ENCODE assay signal across 21 cellular contexts in the genomic region with DNA sequence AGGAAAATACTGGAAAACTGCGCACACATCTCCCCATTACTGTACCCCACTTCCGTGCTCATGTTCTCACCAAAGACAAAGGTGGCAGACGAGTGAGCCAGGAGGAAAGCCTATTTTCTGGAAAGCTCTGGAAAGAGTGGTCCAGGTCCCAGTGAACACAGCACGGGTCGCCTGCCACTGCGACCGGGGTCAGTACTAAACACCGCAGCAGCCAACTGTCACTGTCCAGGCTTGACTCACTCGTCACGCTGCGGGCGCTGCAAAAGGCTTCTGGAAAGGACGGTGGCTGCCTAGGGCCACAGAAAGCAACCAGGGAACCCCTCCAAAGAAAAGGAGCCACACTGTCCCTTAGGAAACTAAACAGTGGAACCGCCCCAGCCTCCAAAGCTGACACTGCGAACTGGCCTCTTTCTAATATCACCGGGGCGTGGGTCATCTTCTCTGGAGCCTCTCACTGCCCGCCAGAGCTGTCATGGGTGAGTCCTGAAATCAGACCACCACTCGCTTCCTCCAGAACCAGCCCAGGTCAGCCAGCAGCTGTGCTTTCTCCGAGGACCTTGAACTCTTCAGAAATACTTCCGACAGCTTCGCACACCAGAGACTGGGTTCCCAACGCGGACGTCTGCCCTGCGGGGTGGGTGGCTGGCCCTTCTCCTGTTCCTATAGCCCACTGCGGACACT. TPM values are rescaled to one million over a fixed set of nuclear protein-coding genes. Genes with fewer than 3 reads are reported as not detected.
A peak's percentile ranks its signal among the peaks of the same experiment; 100 is the strongest.
DNase-seq lines count a peak whose midpoint lies in the region; ATAC-seq, FAIRE-seq and TF ChIP-seq lines count a peak whose summit lies in the region.
"Had no signal": no experiment of that assay in that cellular context is flagged by ENCODE, and none has a peak within 500 bp of the region (broad histone marks: within the 10 kb centered on the region; RNA-seq: fewer than 3 reads in every experiment).

No MANE protein-coding gene starts in this region.

- no peaks in the 10 kb centered on the region for H3K79me2 ChIP-seq in HepG2 (ENCODE audit: insufficient read depth, low read length)

- peaks cover 7 to 42% of the 10 kb centered on the region in 2 experiments for H3K27me3 ChIP-seq in HepG2 (ENCODE audit: control insufficient read depth in 1 of 2, insufficient read depth in 2 of 2, low read length in 2 of 2)
- peaks cover 0 to 17% of the 10 kb centered on the region in 2 donors for H3K27me3 ChIP-seq in right lobe of liver
- H3K27me3 ChIP-seq in right atrium auricular region = no peaks in the 10 kb centered on the region
- no peaks in the 10 kb centered on the region for H3K27me3 ChIP-seq in Caco-2 (replicated peaks; ENCODE audit: control insufficient read depth, insufficient read depth, low read length)
- H3K27me3 ChIP-seq: ascending aorta had no signal

- intact Hi-C loops in HepG2 (cut with micrococcal nuclease; ENCODE audit: unreplicated experiment) = loop anchor here (5.0 kb wide), 1 partner anchor 32 kb away; no protein-coding TSS in a partner anchor
- intact Hi-C loops in right lobe of liver (cut with DNase I) = no loop called here
- intact Hi-C loops in posterior vena cava (cut with DNase I) = loop anchor here in 1 of 2 donors (10.0 kb wide), 1 partner anchor 75 kb away; no protein-coding TSS in a partner anchor
- intact Hi-C loops in Caco-2 (cut with micrococcal nuclease; ENCODE audit: unreplicated experiment) = no loop called here

- CTCF ChIA-PET in HepG2 (lab: Yijun Ruan, JAX; ENCODE audit: low intra/inter-chr PET ratio, low total read pairs) (no interaction called here), T-cell (lab: Charles Lee) (no interaction called here), Caco-2 (lab: Charles Lee) (no interaction called here)

- H3K27ac Mint-ChIP-seq in T-cell (no peak overlapping the region), Caco-2 (ENCODE audit: unreplicated experiment) (no peak overlapping the region)
- no peak overlapping the region for H3K27ac Mint-ChIP-seq in natural killer cell treated with Interleukin-12 subunit alpha and Interleukin-12 subunit beta and Interleukin-15 and Interleukin-18, amount 100 ng/mL, for 72 hours
- H3K27ac Mint-ChIP-seq: activated B cell treated with CpG ODN at 0.5 μM for 24 hours; activated CD8-positive, alpha-beta T cell treated with anti-CD3 and anti-CD28 coated beads for 36 hours; activated T-cell treated with anti-CD3 and anti-CD28 coated beads, Interleukin-2, amount 50 U/mL, for 24 hours had no signal

- H3K4me1 ChIP-seq in HepG2 (ENCODE audit: insufficient read depth, low read length) (peaks cover 23% of the 10 kb centered on the region), right lobe of liver (peaks cover 0 to 7% (median 0%) of the 10 kb centered on the region in 4 donors), right atrium auricular region (peaks cover 0 to 26% of the 10 kb centered on the region in 2 donors), Caco-2 (peaks cover 7% of the 10 kb centered on the region; the same call in 1 of the 2 replicates)

- no peak for FAIRE-seq in HepG2 (lab: Jason Lieb, UNC)

- H3K27ac ChIP-seq in HepG2 (ENCODE audit: extremely low read length, insufficient read depth, low read length) (no peak overlapping the region), right lobe of liver (no peak overlapping the region), right atrium auricular region (peak overlapping the region; percentile 1 to 5)
- H3K27ac ChIP-seq: ascending aorta, SJSA1, stomach had no signal

- H3K36me3 Mint-ChIP-seq in T-cell (no peaks in the 10 kb centered on the region), Caco-2 (ENCODE audit: insufficient read depth, unreplicated experiment) (no peaks in the 10 kb centered on the region)
- no peaks in the 10 kb centered on the region for H3K36me3 Mint-ChIP-seq in natural killer cell treated with Interleukin-12 subunit alpha and Interleukin-12 subunit beta and Interleukin-15 and Interleukin-18, amount 100 ng/mL, for 72 hours

- no peaks in the 10 kb centered on the region for H4K20me1 ChIP-seq in HepG2 (ENCODE audit: insufficient read depth, low read length)

- TF ChIP-seq POLR2A in HepG2 (IDR thresholded peaks at IDR 0.05; ENCODE audit: insufficient read depth in 1 of 2, low read depth in 2 of 2, low read length in 2 of 2) (no peak), right lobe of liver (IDR thresholded peaks at IDR 0.05) (no peak)

- TF ChIP-seq EP300 in HepG2 (IDR thresholded peaks at IDR 0.05; ENCODE audit: low read depth in 2 of 2, low read length in 2 of 2) (no peak), HepG2 (CRISPR knock-in tag; IDR thresholded peaks at IDR 0.05; ENCODE audit: borderline replicate concordance) (no peak)

- H3K36me3 ChIP-seq in HepG2 (replicated peaks in 1 of 2; ENCODE audit: control insufficient read depth in 1 of 2, insufficient read depth in 2 of 2, low read length in 2 of 2) = no peaks in the 10 kb centered on the region
- no peaks in the 10 kb centered on the region for H3K36me3 ChIP-seq in right lobe of liver
- peaks cover 14% of the 10 kb centered on the region for H3K36me3 ChIP-seq in right atrium auricular region
- no peaks in the 10 kb centered on the region for H3K36me3 ChIP-seq in Caco-2 (ENCODE audit: control insufficient read depth, insufficient read depth, low read length)
- H3K36me3 ChIP-seq: SJSA1 had no signal

- no peak for TF ChIP-seq CTCF in HepG2 (CRISPR knock-in tag; IDR thresholded peaks at IDR 0.05)
- TF ChIP-seq CTCF in right lobe of liver (IDR thresholded peaks at IDR 0.05) = no peak
- TF ChIP-seq CTCF in right atrium auricular region (IDR thresholded peaks at IDR 0.05) = no peak
- TF ChIP-seq CTCF in Caco-2 (IDR thresholded peaks at IDR 0.05; ENCODE audit: insufficient read depth in 1 of 2, low read depth in 1 of 2, low read length in 1 of 2, severe bottlenecking in 1 of 2, unreplicated experiment in 1 of 2) = no peak

- H3K9ac ChIP-seq in HepG2 (ENCODE audit: insufficient read depth, low read depth, low read length) = no peak overlapping the region

- 61% methylated on average over 13 of the region's 27 CpGs for WGBS in HepG2 (ENCODE audit: low lambda C conversion rate)
- 40% methylated on average over 4 of the region's 27 CpGs for WGBS in right lobe of liver (ENCODE audit: insufficient coverage, low coverage, low lambda C conversion rate, missing lambda C conversion rate)

- H3K4me3 Mint-ChIP-seq in T-cell (no peak overlapping the region), Caco-2 (ENCODE audit: unreplicated experiment) (no peak overlapping the region)
- H3K4me3 Mint-ChIP-seq in natural killer cell treated with Interleukin-12 subunit alpha and Interleukin-12 subunit beta and Interleukin-15 and Interleukin-18, amount 100 ng/mL, for 72 hours = no peak overlapping the region
- H3K4me3 Mint-ChIP-seq: activated B cell treated with CpG ODN at 0.5 μM for 24 hours; activated CD8-positive, alpha-beta T cell treated with anti-CD3 and anti-CD28 coated beads for 36 hours; activated T-cell treated with anti-CD3 and anti-CD28 coated beads, Interleukin-2, amount 50 U/mL, for 24 hours had no signal

- H3K9me3 ChIP-seq in HepG2 (ENCODE audit: low read length) = no peaks in the 10 kb centered on the region
- no peaks in the 10 kb centered on the region for H3K9me3 ChIP-seq in right lobe of liver
- no peaks in the 10 kb centered on the region for H3K9me3 ChIP-seq in right atrium auricular region
- H3K9me3 ChIP-seq in Caco-2 = no peaks in the 10 kb centered on the region
- H3K9me3 ChIP-seq: ascending aorta, stomach had no signal

- H3K9me3 Mint-ChIP-seq in T-cell (no peaks in the 10 kb centered on the region), Caco-2 (ENCODE audit: unreplicated experiment) (no peaks in the 10 kb centered on the region)
- no peaks in the 10 kb centered on the region for H3K9me3 Mint-ChIP-seq in natural killer cell treated with Interleukin-12 subunit alpha and Interleukin-12 subunit beta and Interleukin-15 and Interleukin-18, amount 100 ng/mL, for 72 hours
- H3K9me3 Mint-ChIP-seq: activated B cell treated with CpG ODN at 0.5 μM for 24 hours; activated CD8-positive, alpha-beta T cell treated with anti-CD3 and anti-CD28 coated beads for 36 hours; activated T-cell treated with anti-CD3 and anti-CD28 coated beads, Interleukin-2, amount 50 U/mL, for 24 hours had no signal

- peaks cover 20 to 49% of the 10 kb centered on the region in 2 donors for H3K27me3 Mint-ChIP-seq in T-cell
- peaks cover 10 to 16% of the 10 kb centered on the region in 2 donors for H3K27me3 Mint-ChIP-seq in natural killer cell treated with Interleukin-12 subunit alpha and Interleukin-12 subunit beta and Interleukin-15 and Interleukin-18, amount 100 ng/mL, for 72 hours
- no peaks in the 10 kb centered on the region for H3K27me3 Mint-ChIP-seq in Caco-2 (ENCODE audit: insufficient read depth, unreplicated experiment)

- DNase-seq in HepG2 (ENCODE audit: low spot score) (no peak), right lobe of liver (no peak), right atrium auricular region (ENCODE audit: low spot score) (no peak), posterior vena cava (ENCODE audit: low spot score) (peak; percentile 46), T-cell (no peak), Caco-2 (no peak), NCI-H187 (lab: John Stamatoyannopoulos, UW) (no peak)
- no peak for DNase-seq in natural killer cell treated with Interleukin-12 subunit alpha and Interleukin-12 subunit beta and Interleukin-15 and Interleukin-18, amount 100 ng/mL, for 72 hours (ENCODE audit: low spot score)
- DNase-seq: activated B cell treated with CpG ODN at 0.5 μM for 24 hours; activated CD8-positive, alpha-beta T cell treated with anti-CD3 and anti-CD28 coated beads for 36 hours; activated naive CD4-positive, alpha-beta T cell treated with anti-CD3 and anti-CD28 coated beads, Interleukin-2, amount 50 U/mL, for 16 hours; activated T-cell treated with anti-CD3 and anti-CD28 coated beads, Interleukin-2, amount 50 U/mL, for 24 hours; cortex of kidney; DMS153; NCI-H1417 treated with DMSO at 0.1 percent for 48 hours; NCI-H526; stomach had no signal

- ATAC-seq in HepG2 (no peak), right lobe of liver (no peak), T-cell (replicated peaks in 1 of 4) (no peak)
- ATAC-seq in natural killer cell treated with Interleukin-12 subunit alpha and Interleukin-12 subunit beta and Interleukin-15 and Interleukin-18, amount 100 ng/mL, for 72 hours = no peak
- ATAC-seq: activated CD8-positive, alpha-beta T cell treated with anti-CD3 and anti-CD28 coated beads for 36 hours; HCT116 had no signal

- H3K4me3 ChIP-seq in HepG2 (replicated peaks in 1 of 3; ENCODE audit: insufficient read depth in 1 of 3, low read depth in 2 of 3, low read length in 3 of 3) (no peak overlapping the region; a peak in 1 of 6 replicates), right lobe of liver (no peak overlapping the region), right atrium auricular region (peak overlapping the region in 1 of 2 donors; percentile 24), Caco-2 (ENCODE audit: low read depth, low read length) (no peak overlapping the region)
- H3K4me3 ChIP-seq: ascending aorta, SJSA1, stomach had no signal

- BruUV-seq in HepG2 (replicated peaks; lab: Mats Ljungman, UMichigan) (no TSS peak), Caco-2 (replicated peaks; lab: Mats Ljungman, UMichigan) (no TSS peak)

- in situ Hi-C loops in HepG2 (cut with HindIII; ENCODE audit: extremely low pct_ligation_motif_present, low pct_unique_long_range_greater_than_20kb) = no loop called here

- peak overlapping the region; percentile 38 for H3K4me2 ChIP-seq in HepG2 (ENCODE audit: low read depth, low read length)

- POLR2A ChIA-PET in HepG2 (lab: Yijun Ruan, JAX) = no interaction called here
- POLR2A ChIA-PET in T-cell (lab: Charles Lee) = no interaction called here
- POLR2A ChIA-PET in Caco-2 (lab: Charles Lee) = no interaction called here

- no peak for TF ChIP-seq RAD21 in HepG2 (CRISPR knock-in tag; IDR thresholded peaks at IDR 0.05)

- H2AFZ ChIP-seq in HepG2 (ENCODE audit: low read length) = no peak overlapping the region

- H3K4me1 Mint-ChIP-seq in T-cell = peaks cover 12 to 17% (median 12%) of the 10 kb centered on the region in 3 donors
- peaks cover 8 to 9% of the 10 kb centered on the region in 2 donors for H3K4me1 Mint-ChIP-seq in natural killer cell treated with Interleukin-12 subunit alpha and Interleukin-12 subunit beta and Interleukin-15 and Interleukin-18, amount 100 ng/mL, for 72 hours (ENCODE audit: low read depth in 2 of 2)
- H3K4me1 Mint-ChIP-seq in Caco-2 (ENCODE audit: low read depth, unreplicated experiment) = no peaks in the 10 kb centered on the region

RNA-seq across cellular contexts. Expression of a gene that starts 4.0 kb away (rescaled TPM):
- 0.09 and 0.52 TPM in 2 replicates for total RNA-seq in HepG2 (2016; rRNA removed; fragmentation: Illumina TruSeq; extraction: Trizol)
- not detected in 2 replicates for total RNA-seq in HepG2 (2016; cell fraction: cytosol; rRNA removed; fragmentation: Illumina TruSeq; extraction: Trizol; ENCODE audit: low read depth)
- 0.06 and 0.11 TPM in 2 replicates for total RNA-seq in HepG2 (2016; cell fraction: insoluble cytoplasmic fraction; rRNA removed; fragmentation: Illumina TruSeq; extraction: Trizol)
- 0.24 TPM in 1 of 2 replicates, not detected in the other for total RNA-seq in HepG2 (2016; cell fraction: membrane; rRNA removed; fragmentation: Illumina TruSeq; extraction: Trizol)
- total RNA-seq in HepG2 (2016; cell fraction: nucleus; rRNA removed; fragmentation: Illumina TruSeq; extraction: Trizol) = 0.09 TPM in 1 of 2 replicates, not detected in the other
- polyA plus RNA-seq in HepG2 (2011; rRNA removed) = 0.05 TPM in 2 replicates
- polyA plus RNA-seq in HepG2 (2011; cell fraction: cytosol; rRNA removed) = 0.08 and 0.11 TPM in 2 replicates
- polyA plus RNA-seq in HepG2 (2011; cell fraction: nucleus; rRNA removed) = 0.16 and 0.56 TPM in 2 replicates
- 0.03 and 0.16 TPM in 2 replicates for polyA plus RNA-seq in HepG2 (2012)
- not detected in 2 replicates for polyA plus RNA-seq in HepG2 (2016; cell fraction: cytosol; fragmentation: Illumina TruSeq; extraction: Trizol; ENCODE audit: low read depth)
- polyA plus RNA-seq in HepG2 (2016; cell fraction: insoluble cytoplasmic fraction; fragmentation: Illumina TruSeq; extraction: Trizol; ENCODE audit: low read depth) = 0.05 and 0.07 TPM in 2 replicates
- 0.05 TPM in 1 of 2 replicates, not detected in the other for polyA plus RNA-seq in HepG2 (2016; cell fraction: membrane; fragmentation: Illumina TruSeq; extraction: Trizol; ENCODE audit: low read depth)
- not detected in 2 replicates for polyA plus RNA-seq in HepG2 (2016; cell fraction: nucleus; fragmentation: Illumina TruSeq; extraction: Trizol; ENCODE audit: insufficient read depth, low read depth)
- polyA minus RNA-seq in HepG2 (2011; rRNA and poly(A)+ RNA removed; ENCODE audit: low replicate concordance) = 1.3 TPM in 1 of 2 replicates, not detected in the other
- polyA minus RNA-seq in HepG2 (2011; cell fraction: cytosol; rRNA and poly(A)+ RNA removed) = not detected in 2 replicates
- 0.52 TPM in 1 of 2 replicates, not detected in the other for polyA minus RNA-seq in HepG2 (2011; cell fraction: nucleus; rRNA and poly(A)+ RNA removed)
- total RNA-seq in right lobe of liver = 1 to 10 TPM in 1 of 6 experiments, under 1 TPM in 3, not detected in 2; 0.20 to 1.6 (median 0.34) TPM
- 10 to 100 TPM in 1 of 2 donors, 1 to 10 TPM in 1; 7.7 to 16.0 TPM for total RNA-seq in right atrium auricular region
- total RNA-seq in posterior vena cava = 1 to 10 TPM; 4.3 to 5.0 TPM
- total RNA-seq in T-cell = under 1 TPM in 2 of 5 donors, not detected in 3; 0.20 to 0.30 TPM
- under 1 TPM in 1 of 2 donors, not detected in 1; 0.19 TPM for total RNA-seq in natural killer cell treated with Interleukin-12 subunit alpha and Interleukin-12 subunit beta and Interleukin-15 and Interleukin-18, amount 100 ng/mL, for 72 hours
- not detected in 2 replicates for total RNA-seq in Caco-2 (2022)
- total RNA-seq: activated B cell treated with CpG ODN at 0.5 μM for 24 hours had no signal

RNA-seq across cellular contexts. Expression of a gene that starts 17.7 kb away (rescaled TPM):
- not detected in 2 replicates for total RNA-seq in HepG2 (2016; rRNA removed; fragmentation: Illumina TruSeq; extraction: Trizol)
- not detected in 2 replicates for total RNA-seq in HepG2 (2016; cell fraction: cytosol; rRNA removed; fragmentation: Illumina TruSeq; extraction: Trizol; ENCODE audit: low read depth)
- not detected in 2 replicates for total RNA-seq in HepG2 (2016; cell fraction: insoluble cytoplasmic fraction; rRNA removed; fragmentation: Illumina TruSeq; extraction: Trizol)
- total RNA-seq in HepG2 (2016; cell fraction: membrane; rRNA removed; fragmentation: Illumina TruSeq; extraction: Trizol) = not detected in 2 replicates
- total RNA-seq in HepG2 (2016; cell fraction: nucleus; rRNA removed; fragmentation: Illumina TruSeq; extraction: Trizol) = not detected in 2 replicates
- polyA plus RNA-seq in HepG2 (2011; rRNA removed) = not detected in 2 replicates
- not detected in 2 replicates for polyA plus RNA-seq in HepG2 (2011; cell fraction: cytosol; rRNA removed)
- polyA plus RNA-seq in HepG2 (2011; cell fraction: nucleus; rRNA removed) = not detected in 2 replicates
- polyA plus RNA-seq in HepG2 (2012) = not detected in 2 replicates
- not detected in 2 replicates for polyA plus RNA-seq in HepG2 (2016; cell fraction: cytosol; fragmentation: Illumina TruSeq; extraction: Trizol; ENCODE audit: low read depth)
- polyA plus RNA-seq in HepG2 (2016; cell fraction: insoluble cytoplasmic fraction; fragmentation: Illumina TruSeq; extraction: Trizol; ENCODE audit: low read depth) = not detected in 2 replicates
- polyA plus RNA-seq in HepG2 (2016; cell fraction: membrane; fragmentation: Illumina TruSeq; extraction: Trizol; ENCODE audit: low read depth) = not detected in 2 replicates
- polyA plus RNA-seq in HepG2 (2016; cell fraction: nucleus; fragmentation: Illumina TruSeq; extraction: Trizol; ENCODE audit: insufficient read depth, low read depth) = not detected in 2 replicates
- polyA minus RNA-seq in HepG2 (2011; rRNA and poly(A)+ RNA removed; ENCODE audit: low replicate concordance) = not detected in 2 replicates
- polyA minus RNA-seq in HepG2 (2011; cell fraction: cytosol; rRNA and poly(A)+ RNA removed) = not detected in 2 replicates
- polyA minus RNA-seq in HepG2 (2011; cell fraction: nucleus; rRNA and poly(A)+ RNA removed) = not detected in 2 replicates
- total RNA-seq in right lobe of liver = not detected
- under 1 TPM; 0.11 to 0.28 TPM for total RNA-seq in right atrium auricular region
- total RNA-seq in posterior vena cava = under 1 TPM; 0.19 to 0.24 TPM
- not detected for total RNA-seq in T-cell
- under 1 TPM in 1 of 2 donors, not detected in 1; 0.10 TPM for total RNA-seq in natural killer cell treated with Interleukin-12 subunit alpha and Interleukin-12 subunit beta and Interleukin-15 and Interleukin-18, amount 100 ng/mL, for 72 hours
- total RNA-seq in Caco-2 (2022) = not detected in 2 replicates
- total RNA-seq: activated CD8-positive, alpha-beta T cell treated with anti-CD3 and anti-CD28 coated beads for 36 hours; ascending aorta; fibroblast of villous mesenchyme; SJSA1 had no signal
- polyA plus RNA-seq: stomach had no signal

Comparison
In these comparisons a context has a peak if more than half of its experiments do, and no peak if none do; other contexts are left out.
1. H3K27ac ChIP-seq: peak in right atrium auricular region (2 of 2); none in HepG2 (single experiment) and right lobe of liver (0 of 3).